Comparison of ENCODE assay signal across 8 cellular contexts in the genomic region with DNA sequence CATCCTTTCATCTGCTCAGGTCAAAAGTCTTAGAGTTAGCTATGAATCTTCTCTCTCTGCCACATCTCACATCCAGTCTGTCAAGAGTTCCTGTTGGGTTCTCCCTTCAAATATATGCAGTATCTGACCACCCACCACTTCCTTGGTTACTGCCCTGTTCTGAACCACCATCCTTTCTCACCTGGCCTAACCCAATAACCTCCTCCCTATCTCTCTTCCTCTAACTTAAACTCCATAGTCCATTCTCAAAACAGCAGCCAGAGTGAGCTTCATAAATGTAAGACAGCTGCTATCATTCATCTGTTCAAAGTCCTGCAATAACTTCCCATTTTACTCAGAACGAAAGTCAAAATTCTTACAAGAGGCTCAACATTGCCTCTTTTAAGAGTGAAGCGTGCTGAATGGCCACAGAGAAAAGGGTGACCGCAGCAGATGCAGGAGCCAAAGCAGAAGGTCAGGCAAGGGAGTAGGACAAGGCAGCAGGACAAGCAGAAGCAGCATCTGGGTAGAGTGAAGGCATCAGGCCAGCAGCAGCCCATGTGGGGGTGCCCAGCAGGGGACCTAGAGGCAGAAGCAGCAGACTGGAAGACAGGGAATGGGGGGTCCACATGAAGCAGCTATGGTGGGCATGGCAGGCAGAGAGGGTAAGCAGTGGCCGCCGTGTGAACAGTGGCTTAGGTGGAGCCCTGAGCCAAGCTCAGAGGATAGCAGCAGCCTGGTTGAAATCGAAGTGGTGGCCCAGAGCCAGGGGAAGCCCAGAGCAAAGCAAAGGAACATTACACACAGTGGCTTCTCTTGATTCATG. TPM values are rescaled to one million over a fixed set of nuclear protein-coding genes. Genes with fewer than 3 reads are reported as not detected.
DNase-seq lines count a peak whose midpoint lies in the region; ATAC-seq and TF ChIP-seq lines count a peak whose summit lies in the region.

No MANE protein-coding gene starts in this region.

- no peak overlapping the region for H3K4me3 Mint-ChIP-seq in naive B cell
- H3K4me3 Mint-ChIP-seq in neural progenitor cell = no peak overlapping the region

- ATAC-seq in GM19035 (IDR thresholded peaks at IDR 0.05; ENCODE audit: unreplicated experiment) (peak; percentile 84), HG02798 (IDR thresholded peaks at IDR 0.05; ENCODE audit: poor library complexity, unreplicated experiment) (peak; percentile 82), naive B cell (ENCODE audit: low read depth in 2 of 2) (peak; percentile 78 to 83)

- H3K4me3 ChIP-seq in OCI-LY3 (ENCODE audit: low read length) (peak overlapping the region; percentile 89), neural progenitor cell (no peak overlapping the region)

- H3K27me3 ChIP-seq in OCI-LY3 (ENCODE audit: low read depth, low read length) = no peaks in the 10 kb centered on the region
- no peaks in the 10 kb centered on the region for H3K27me3 ChIP-seq in neural progenitor cell

- H3K9me3 ChIP-seq in OCI-LY3 (ENCODE audit: insufficient read depth, low read length) (no peaks in the 10 kb centered on the region), neural progenitor cell (ENCODE audit: low read depth) (no peaks in the 10 kb centered on the region)

- H3K4me1 ChIP-seq in OCI-LY3 (ENCODE audit: low read length) = peaks cover 70% of the 10 kb centered on the region
- H3K4me1 ChIP-seq in neural progenitor cell = no peaks in the 10 kb centered on the region

- H2AFZ ChIP-seq in OCI-LY3 (ENCODE audit: low read depth, low read length) = no peak overlapping the region
- no peak overlapping the region for H2AFZ ChIP-seq in neural progenitor cell (replicated peaks)

- H3K27me3 Mint-ChIP-seq in naive B cell = no peaks in the 10 kb centered on the region
- H3K27me3 Mint-ChIP-seq in neural progenitor cell (ENCODE audit: insufficient read depth, low read depth) = no peaks in the 10 kb centered on the region

- peaks cover 10% of the 10 kb centered on the region for H3K36me3 ChIP-seq in OCI-LY3 (replicated peaks; ENCODE audit: low read depth, low read length)
- no peaks in the 10 kb centered on the region for H3K36me3 ChIP-seq in neural progenitor cell

- H4K20me1 ChIP-seq in OCI-LY3 (ENCODE audit: insufficient read depth, low read length) (peaks cover 2% of the 10 kb centered on the region), neural progenitor cell (ENCODE audit: low read depth) (no peaks in the 10 kb centered on the region)

- H3K36me3 Mint-ChIP-seq in naive B cell (peaks cover 0 to 6% of the 10 kb centered on the region in 2 donors), neural progenitor cell (no peaks in the 10 kb centered on the region)

- H3K27ac ChIP-seq in OCI-LY3 (ENCODE audit: low read length) (peak overlapping the region; percentile 97), neural progenitor cell (no peak overlapping the region)

- no peak for TF ChIP-seq CTCF in OCI-LY3 (IDR thresholded peaks at IDR 0.05; ENCODE audit: low read depth, low read length)
- no peak for TF ChIP-seq CTCF in neural progenitor cell (IDR thresholded peaks at IDR 0.05)

- no peaks in the 10 kb centered on the region for H3F3A ChIP-seq in neural progenitor cell (ENCODE audit: low read depth)

- H3K9ac ChIP-seq in OCI-LY3 (ENCODE audit: low read length) = peak overlapping the region; percentile 93
- H3K9ac ChIP-seq in neural progenitor cell = no peak overlapping the region

- DNase-seq in naive B cell (peak; percentile 49), neural progenitor cell (ENCODE audit: low spot score) (no peak), NCI-H510A (lab: John Stamatoyannopoulos, UW) (no peak), NCI-H345 (lab: John Stamatoyannopoulos, UW) (no peak), NCI-H1092 treated with DMSO at 0.1 percent for 48 hours (lab: John Stamatoyannopoulos, UW) (no peak)

- H3K27ac Mint-ChIP-seq in naive B cell = no peak overlapping the region
- H3K27ac Mint-ChIP-seq in neural progenitor cell = no peak overlapping the region

- H3K9me3 Mint-ChIP-seq in naive B cell (no peaks in the 10 kb centered on the region), neural progenitor cell (no peaks in the 10 kb centered on the region)

- H3K4me1 Mint-ChIP-seq in naive B cell (peaks cover 12 to 34% (median 34%) of the 10 kb centered on the region in 3 donors), neural progenitor cell (no peaks in the 10 kb centered on the region)

- H3K79me2 ChIP-seq in OCI-LY3 (ENCODE audit: low read length) (peaks cover 69% of the 10 kb centered on the region), neural progenitor cell (ENCODE audit: low read depth) (no peaks in the 10 kb centered on the region)

- peak overlapping the region; percentile 82 for H3K4me2 ChIP-seq in OCI-LY3 (ENCODE audit: low read length)
- H3K4me2 ChIP-seq in neural progenitor cell = no peak overlapping the region

RNA-seq across cellular contexts. Expression of gene CDC42SE2, which starts 39.3 kb away (rescaled TPM):
- polyA plus RNA-seq in naive B cell (ENCODE audit: low read depth in 6 of 6) = 100 to 1,000 TPM; 168 to 314 (median 243) TPM
- total RNA-seq in neural progenitor cell (ENCODE audit: low replicate concordance) = 52.8 and 79.9 TPM in 2 replicates

RNA-seq across cellular contexts. Expression of gene LYRM7, which starts 53.8 kb away (rescaled TPM):
- 10 to 100 TPM in 3 of 6 donors, 1 to 10 TPM in 3; 5.8 to 11.4 (median 9.6) TPM for polyA plus RNA-seq in naive B cell (ENCODE audit: low read depth in 6 of 6)
- total RNA-seq in neural progenitor cell (ENCODE audit: low replicate concordance) = 8.1 and 19.2 TPM in 2 replicates

RNA-seq across cellular contexts. Expression of gene HINT1, which starts 59.5 kb away (rescaled TPM):
- 100 to 1,000 TPM; 346 to 502 (median 420) TPM for polyA plus RNA-seq in naive B cell (ENCODE audit: low read depth in 6 of 6)
- total RNA-seq in neural progenitor cell (ENCODE audit: low replicate concordance) = 209 and 300 TPM in 2 replicates
